8 cellular contexts compared by ENCODE assay signal in the genomic region with DNA sequence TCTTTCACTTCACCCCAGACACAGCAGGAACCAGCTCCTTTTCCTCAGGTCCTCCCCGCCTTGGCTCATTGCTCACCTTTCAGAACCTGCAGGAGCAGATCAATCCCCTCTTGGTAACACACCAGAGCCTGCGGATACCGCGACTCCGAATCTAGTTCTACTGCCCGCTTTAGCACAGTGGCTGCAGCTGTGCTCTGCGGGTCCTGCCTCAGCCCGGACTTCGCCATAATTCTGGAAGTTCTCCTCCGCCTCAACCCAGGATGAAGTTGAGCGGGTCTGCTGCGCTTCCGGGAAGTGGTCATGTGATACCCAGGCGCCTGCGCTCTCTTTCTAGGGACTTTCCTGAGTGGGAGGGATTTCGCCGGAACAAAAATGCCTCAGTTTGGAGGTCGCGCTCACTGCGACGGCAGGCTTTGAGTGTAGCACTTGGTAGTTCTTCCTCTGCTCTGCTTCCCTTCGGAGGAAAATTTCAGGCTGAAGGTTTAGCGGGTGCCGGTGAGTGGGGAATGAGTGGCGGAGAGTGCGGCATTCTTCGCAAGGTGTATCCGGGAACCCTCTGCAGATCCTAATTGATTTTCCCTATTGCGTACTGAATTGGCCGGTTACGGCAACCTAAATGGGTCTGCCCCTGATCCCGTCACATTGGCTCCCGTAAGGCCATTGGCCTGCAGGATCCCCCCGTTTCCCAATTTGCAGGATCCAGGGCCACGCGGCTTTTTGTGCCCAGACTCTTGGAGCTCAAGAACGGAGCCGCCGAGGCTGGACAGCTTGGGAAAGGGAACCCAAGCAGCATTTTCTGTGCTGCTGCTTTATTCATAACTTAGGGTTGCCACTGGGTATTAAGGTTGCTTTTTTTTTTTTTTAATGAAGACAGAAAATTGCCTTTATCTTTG. TPM values are rescaled to one million over a fixed set of nuclear protein-coding genes. Genes with fewer than 3 reads are reported as not detected.
DNase-seq lines count a peak whose midpoint lies in the region; ATAC-seq, FAIRE-seq and TF ChIP-seq lines count a peak whose summit lies in the region.

TSS of gene MITD1 (minus strand) at position 304 of the 893 bp plus-strand sequence. CDS start at position 227, 77 bp downstream.
TSS of gene MRPL30 (plus strand) at position 430 of the 893 bp plus-strand sequence. CDS start 5,020 bp downstream, outside the sequence.

- H3K27me3 Mint-ChIP-seq in activated T-cell treated with anti-CD3 and anti-CD28 coated beads, Interleukin-2, amount 50 U/mL, for 72 hours (ENCODE audit: low read depth), result no peaks in the 10 kb centered on the region

- H3K36me3 Mint-ChIP-seq in activated T-cell treated with anti-CD3 and anti-CD28 coated beads, Interleukin-2, amount 50 U/mL, for 72 hours (ENCODE audit: insufficient read depth in 2 of 2), result peaks cover 6 to 7% of the 10 kb centered on the region in 2 donors

- peak; percentile 34 for TF ChIP-seq POLR2A in esophagus muscularis mucosa (IDR thresholded peaks at IDR 0.05; ENCODE audit: low read depth)

- peak within 1 kb of the TSS; percentile 98 to 99 for H3K4me3 Mint-ChIP-seq in activated T-cell treated with anti-CD3 and anti-CD28 coated beads, Interleukin-2, amount 50 U/mL, for 72 hours

- TF ChIP-seq CTCF in esophagus muscularis mucosa (IDR thresholded peaks at IDR 0.05), result no peak

- peak; percentile 94 for ATAC-seq in GM21786 (IDR thresholded peaks at IDR 0.05; ENCODE audit: unreplicated experiment)
- ATAC-seq in activated T-cell treated with anti-CD3 and anti-CD28 coated beads, Interleukin-2, amount 50 U/mL, for 72 hours (replicated peaks in 1 of 2), result peak; percentile 91 to 92

- no peaks in the 10 kb centered on the region for H3K9me3 Mint-ChIP-seq in activated T-cell treated with anti-CD3 and anti-CD28 coated beads, Interleukin-2, amount 50 U/mL, for 72 hours

- H3K27me3 ChIP-seq in esophagus muscularis mucosa (no peaks in the 10 kb centered on the region), muscle layer of duodenum (ENCODE audit: low read depth, low read length) (no peaks in the 10 kb centered on the region)

- H3K27ac Mint-ChIP-seq in activated T-cell treated with anti-CD3 and anti-CD28 coated beads, Interleukin-2, amount 50 U/mL, for 72 hours, result peak within 1 kb of the TSS; percentile 98

- peak; percentile 92 for DNase-seq in DMS79 (lab: John Stamatoyannopoulos, UW)
- DNase-seq in RCC 7860 (ENCODE audit: low spot score), result peak; percentile 89
- DNase-seq in activated T-cell treated with anti-CD3 and anti-CD28 coated beads, Interleukin-2, amount 50 U/mL, for 72 hours, result peak; percentile 90
- peak; percentile 98 for DNase-seq in esophagus muscularis mucosa (ENCODE audit: extremely low spot score)
- peak; percentile 82 to 88 for DNase-seq in stimulated activated CD8-positive, alpha-beta memory T cell treated with anti-CD3 and anti-CD28 coated beads, Interleukin-7, amount 100 ng/mL, for 4 hours (ENCODE audit: low read depth in 2 of 2)

- peaks cover 58% of the 10 kb centered on the region for H3K4me1 Mint-ChIP-seq in activated T-cell treated with anti-CD3 and anti-CD28 coated beads, Interleukin-2, amount 50 U/mL, for 72 hours (ENCODE audit: low read depth)

- WGBS in esophagus muscularis mucosa, result under 1% methylated on average over 38 of the region's 39 CpGs

- peak within 1 kb of the TSS; percentile 73 to 81 (median 74) for H3K4me3 ChIP-seq in esophagus muscularis mucosa
- H3K4me3 ChIP-seq in muscle layer of duodenum (ENCODE audit: low read depth in 1 of 2, low read length in 2 of 2), result peak within 1 kb of the TSS; percentile 92 to 98

- FAIRE-seq in RCC 7860 (lab: Jason Lieb, UNC), result peak; percentile 58

- TF ChIP-seq EP300 in esophagus muscularis mucosa (IDR thresholded peaks at IDR 0.05), result no peak

- peaks cover 10% of the 10 kb centered on the region; the same call in 1 of the 2 replicates for H3K36me3 ChIP-seq in KOPT-K1 (ENCODE audit: insufficient read depth, low read length)
- no peaks in the 10 kb centered on the region for H3K36me3 ChIP-seq in esophagus muscularis mucosa
- H3K36me3 ChIP-seq in muscle layer of duodenum (ENCODE audit: control insufficient read depth in 1 of 2, insufficient read depth in 2 of 2, low read length in 2 of 2), result no peaks in the 10 kb centered on the region

- H3K27ac ChIP-seq in KOPT-K1 (ENCODE audit: low read depth, low read length, poor library complexity, severe bottlenecking), result peak within 1 kb of the TSS; percentile 68
- peak within 1 kb of the TSS; percentile 72 to 81 (median 78) for H3K27ac ChIP-seq in esophagus muscularis mucosa (replicated peaks in 1 of 4)
- H3K27ac ChIP-seq in muscle layer of duodenum (ENCODE audit: low read length), result peak within 1 kb of the TSS; percentile 85

- intact Hi-C loops in esophagus muscularis mucosa (cut with DNase I), result loop anchor here (5.0 kb wide), 1 partner anchor 156 kb away; the partner anchor contains the start of genes EIF5B and TXNDC9

- H3K4me1 ChIP-seq in esophagus muscularis mucosa (peaks cover 29 to 48% (median 40%) of the 10 kb centered on the region in 4 donors), muscle layer of duodenum (ENCODE audit: control insufficient read depth in 1 of 2, insufficient read depth in 2 of 2, low read length in 2 of 2) (peaks cover 11 to 52% of the 10 kb centered on the region in 2 donors)

- no peaks in the 10 kb centered on the region for H3K9me3 ChIP-seq in KOPT-K1 (ENCODE audit: insufficient read depth, low read length, poor library complexity, severe bottlenecking)
- H3K9me3 ChIP-seq in esophagus muscularis mucosa, result no peaks in the 10 kb centered on the region
- H3K9me3 ChIP-seq in muscle layer of duodenum (ENCODE audit: control insufficient read depth in 1 of 2, low read length in 2 of 2), result no peaks in the 10 kb centered on the region

RNA-seq across cellular contexts. Expression of gene MITD1, which starts in this region (rescaled TPM):
- 10 to 100 TPM; 68.1 to 85.1 TPM for total RNA-seq in activated T-cell treated with anti-CD3 and anti-CD28 coated beads, Interleukin-2, amount 50 U/mL, for 72 hours
- total RNA-seq in esophagus muscularis mucosa, result 10 to 100 TPM; 15.6 to 17.3 (median 17.0) TPM

RNA-seq across cellular contexts. Expression of gene MRPL30, which starts in this region (rescaled TPM):
- total RNA-seq in activated T-cell treated with anti-CD3 and anti-CD28 coated beads, Interleukin-2, amount 50 U/mL, for 72 hours, result 10 to 100 TPM; 32.7 to 41.8 TPM
- total RNA-seq in esophagus muscularis mucosa, result 10 to 100 TPM; 20.6 to 23.8 (median 21.6) TPM

Comparison
In these comparisons a context has a peak if more than half of its experiments do, and no peak if none do; other contexts are left out.
1. Peak in every context shown above with its lines: DNase-seq, ATAC-seq, H3K4me3 ChIP-seq and H3K27ac ChIP-seq.